In genomic region chr7:93365341-93365740, GRCh38 we compare ENCODE assay signal across 25 cellular contexts.
"Had no signal": no experiment of that assay in that cellular context is flagged by ENCODE, and none has a peak within 500 bp of the region (broad histone marks: within the 10 kb centered on the region; RNA-seq: fewer than 3 reads in every experiment).

No MANE protein-coding gene starts in this region.

- H3K4me2 ChIP-seq: smooth muscle cell had no signal

- H3K36me3 ChIP-seq: neutrophil, pancreas, right lobe of liver, suprapubic skin, transverse colon, upper lobe of right lung, uterus had no signal

- H3K27me3 Mint-ChIP-seq: progenitor cell of endocrine pancreas; stimulated activated naive CD8-positive, alpha-beta T cell treated with anti-CD3 and anti-CD28 coated beads, Interleukin-15, amount 100 ng/mL, for 72 hours had no signal

- H3K4me3 Mint-ChIP-seq: memory B cell; natural killer cell; stimulated activated naive CD8-positive, alpha-beta T cell treated with anti-CD3 and anti-CD28 coated beads, Interleukin-15, amount 100 ng/mL, for 72 hours had no signal

- DNase-seq: cortex of kidney; dorsolateral prefrontal cortex; effector CD4-positive, alpha-beta T cell; head of caudate nucleus; left ventricle myocardium superior; natural killer cell; pancreas; right lobe of liver; stimulated activated CD4-positive, alpha-beta T cell treated with anti-CD3 and anti-CD28 coated beads, Interleukin-12 subunit alpha, Interleukin-12 subunit beta, amount 100 ng/mL, for 4 hours; stimulated activated CD4-positive, alpha-beta T cell treated with anti-CD3 and anti-CD28 coated beads, Interleukin-1b, Interleukin-23, amount 100 ng/mL, for 48 hours; stimulated activated CD4-positive, alpha-beta T cell treated with anti-CD3 and anti-CD28 coated beads, Interleukin-4, amount 100 ng/mL, for 1 hour; stimulated activated CD8-positive, alpha-beta memory T cell treated with anti-CD3 and anti-CD28 coated beads, Interleukin-4, amount 100 ng/mL, for 48 hours; stimulated activated naive CD4-positive, alpha-beta T cell; stimulated activated naive CD8-positive, alpha-beta T cell treated with anti-CD3 and anti-CD28 coated beads, Interleukin-15, amount 100 ng/mL, for 72 hours; transverse colon; upper lobe of right lung; uterus had no signal

- H3K4me3 ChIP-seq: dorsolateral prefrontal cortex, lung, pancreas, right lobe of liver, smooth muscle cell, suprapubic skin, transverse colon, upper lobe of right lung, uterus had no signal

- H3K9me3 ChIP-seq: neutrophil, pancreas, right lobe of liver, suprapubic skin, transverse colon, upper lobe of right lung, uterus had no signal

- H3K27ac ChIP-seq: dorsolateral prefrontal cortex, neutrophil, pancreas, right lobe of liver, suprapubic skin, transverse colon, upper lobe of right lung, uterus had no signal

- FAIRE-seq: frontal cortex, keratinocyte, pancreas had no signal

- H3K27me3 ChIP-seq: dorsolateral prefrontal cortex, neutrophil, pancreas, right lobe of liver, suprapubic skin, transverse colon, upper lobe of right lung, uterus had no signal

- H3K4me1 Mint-ChIP-seq: natural killer cell; stimulated activated naive CD8-positive, alpha-beta T cell treated with anti-CD3 and anti-CD28 coated beads, Interleukin-15, amount 100 ng/mL, for 72 hours had no signal

- H3K4me1 ChIP-seq: pancreas, right lobe of liver, suprapubic skin, transverse colon, upper lobe of right lung, uterus had no signal

- H3K27ac Mint-ChIP-seq: memory B cell, natural killer cell, progenitor cell of endocrine pancreas had no signal

- H3K36me3 Mint-ChIP-seq: natural killer cell had no signal
